In genomic region chr2:237964578-237965404, GRCh38 we compare ENCODE assay signal across 9 cellular contexts. TPM values are rescaled to one million over a fixed set of nuclear protein-coding genes. Genes with fewer than 3 reads are reported as not detected.
DNase-seq lines count a peak whose midpoint lies in the region; ATAC-seq and TF ChIP-seq lines count a peak whose summit lies in the region.
"Had no signal": no experiment of that assay in that cellular context is flagged by ENCODE, and none has a peak within 500 bp of the region (broad histone marks: within the 10 kb centered on the region; RNA-seq: fewer than 3 reads in every experiment).

No MANE protein-coding gene starts in this region.

- WGBS in psoas muscle, 3 donors = 86 to 88% (median 87%) methylated on average over 11 of the region's 11 CpGs

- no peaks in the 10 kb centered on the region for H3K36me3 ChIP-seq in psoas muscle (ENCODE audit: insufficient read depth in 1 of 2, low read depth in 1 of 2)

- H3K4me1 Mint-ChIP-seq in activated naive CD8-positive, alpha-beta T cell treated with anti-CD3 and anti-CD28 coated beads, Interleukin-2, amount 50 U/mL, for 24 hours = peaks cover 28% of the 10 kb centered on the region
- H3K4me1 Mint-ChIP-seq in memory B cell = peaks cover 20% of the 10 kb centered on the region

- H3K9me3 Mint-ChIP-seq in activated naive CD8-positive, alpha-beta T cell treated with anti-CD3 and anti-CD28 coated beads, Interleukin-2, amount 50 U/mL, for 24 hours = peaks cover 9% of the 10 kb centered on the region
- peaks cover 4% of the 10 kb centered on the region for H3K9me3 Mint-ChIP-seq in memory B cell

- TF ChIP-seq CTCF in GM10248 (IDR thresholded peaks at IDR 0.05; ENCODE audit: control extremely low read depth, extremely low read depth, low read depth, missing control alignments) (no peak), psoas muscle (IDR thresholded peaks at IDR 0.05) (no peak)

- H3K27ac ChIP-seq in psoas muscle = no peak overlapping the region

- H3K4me3 ChIP-seq in psoas muscle = no peak overlapping the region

- peak overlapping the region; percentile 11 for H3K4me3 Mint-ChIP-seq in activated naive CD8-positive, alpha-beta T cell treated with anti-CD3 and anti-CD28 coated beads, Interleukin-2, amount 50 U/mL, for 24 hours
- H3K4me3 Mint-ChIP-seq in memory B cell = peak overlapping the region; percentile 59
- H3K4me3 Mint-ChIP-seq: activated CD8-positive, alpha-beta memory T cell treated with anti-CD3 and anti-CD28 coated beads, Interleukin-2, amount 10 ng/mL, durations not matched to agents 7 days and 5 days had no signal

- CTCF ChIA-PET in GM10248 (lab: Yijun Ruan, JAX) = interaction anchor here (0.6 to 0.7 kb wide), 3 partner anchors 13 to 122 kb away, joined by 3 to 4 read pairs (median 3); no protein-coding TSS in a partner anchor

- ATAC-seq in activated naive CD8-positive, alpha-beta T cell treated with anti-CD3 and anti-CD28 coated beads, Interleukin-2, amount 50 U/mL, for 24 hours = no peak
- ATAC-seq in memory B cell (ENCODE audit: low read depth) = no peak
- no peak for ATAC-seq in psoas muscle
- ATAC-seq: activated CD8-positive, alpha-beta memory T cell treated with anti-CD3 and anti-CD28 coated beads, Interleukin-2, amount 10 ng/mL, durations not matched to agents 7 days and 5 days had no signal

- DNase-seq in AG20443 (ENCODE audit: low spot score) (peak; percentile 42), HPDE6-E6E7 (ENCODE audit: extremely low spot score) (peak; percentile 44), memory B cell (ENCODE audit: low spot score in 2 of 2) (no peak), GM10248 (ENCODE audit: extremely low spot score) (no peak), psoas muscle (no peak), NCI-H2081 (lab: John Stamatoyannopoulos, UW) (no peak), NCI-H1105 treated with DMSO at 0.1 percent for 48 hours (lab: John Stamatoyannopoulos, UW) (no peak)
- no peak for DNase-seq in activated naive CD8-positive, alpha-beta T cell treated with anti-CD3 and anti-CD28 coated beads, Interleukin-2, amount 50 U/mL, for 24 hours
- DNase-seq: activated CD8-positive, alpha-beta memory T cell treated with anti-CD3 and anti-CD28 coated beads, Interleukin-2, amount 10 ng/mL, durations not matched to agents 7 days and 5 days had no signal

- H3K36me3 Mint-ChIP-seq in activated naive CD8-positive, alpha-beta T cell treated with anti-CD3 and anti-CD28 coated beads, Interleukin-2, amount 50 U/mL, for 24 hours (ENCODE audit: low read depth) = peaks cover 17% of the 10 kb centered on the region
- H3K36me3 Mint-ChIP-seq in memory B cell = no peaks in the 10 kb centered on the region

- POLR2A ChIA-PET in GM10248 (lab: Yijun Ruan, JAX) = no interaction called here

- no peak overlapping the region for H3K27ac Mint-ChIP-seq in activated naive CD8-positive, alpha-beta T cell treated with anti-CD3 and anti-CD28 coated beads, Interleukin-2, amount 50 U/mL, for 24 hours
- no peak overlapping the region for H3K27ac Mint-ChIP-seq in memory B cell
- H3K27ac Mint-ChIP-seq: activated CD8-positive, alpha-beta memory T cell treated with anti-CD3 and anti-CD28 coated beads, Interleukin-2, amount 10 ng/mL, durations not matched to agents 7 days and 5 days had no signal

- H3K9me3 ChIP-seq in psoas muscle = no peaks in the 10 kb centered on the region

- no peaks in the 10 kb centered on the region for H3K27me3 Mint-ChIP-seq in activated naive CD8-positive, alpha-beta T cell treated with anti-CD3 and anti-CD28 coated beads, Interleukin-2, amount 50 U/mL, for 24 hours
- H3K27me3 Mint-ChIP-seq in memory B cell = no peaks in the 10 kb centered on the region
- H3K27me3 Mint-ChIP-seq: activated CD8-positive, alpha-beta memory T cell treated with anti-CD3 and anti-CD28 coated beads, Interleukin-2, amount 10 ng/mL, durations not matched to agents 7 days and 5 days had no signal

- H3K27me3 ChIP-seq in psoas muscle (ENCODE audit: insufficient read depth in 3 of 3, low read length in 2 of 3) = no peaks in the 10 kb centered on the region

- peaks cover 25% of the 10 kb centered on the region for H3K4me1 ChIP-seq in psoas muscle

- intact Hi-C loops in psoas muscle (cut with DNase I) = loop anchor here (5.0 to 10.0 kb wide), 5 partner anchors 37 to 173 kb away; partner anchors contain the start of genes KLHL30 (in 2 of the 2) and RAMP1 (in 1 of the 2)

RNA-seq across cellular contexts. Expression of gene UBE2F, which starts 2.0 kb away (rescaled TPM):
- total RNA-seq in psoas muscle = 10 to 100 TPM; 46.0 to 67.5 (median 52.5) TPM
- 100 to 1,000 TPM in 2 of 3 donors, 10 to 100 TPM in 1; 74.2 to 134 (median 101) TPM for polyA plus RNA-seq in psoas muscle

Comparison
In these comparisons a context has a peak if more than half of its experiments do, and no peak if none do; other contexts are left out.
1. DNase-seq: peak in AG20443 (single experiment) and HPDE6-E6E7 (single experiment); none in activated naive CD8-positive, alpha-beta T cell treated with anti-CD3 and anti-CD28 coated beads, Interleukin-2, amount 50 U/mL, for 24 hours (single experiment), memory B cell (0 of 2), GM10248 (single experiment), psoas muscle (0 of 2), NCI-H2081 (0 of 2) and NCI-H1105 treated with DMSO at 0.1 percent for 48 hours (single experiment).